In genomic region chr2:60351321-60351720, GRCh38 we compare ENCODE assay signal across 28 cellular contexts.
A peak's percentile ranks its signal among the peaks of the same experiment; 100 is the strongest.
DNase-seq lines count a peak whose midpoint lies in the region; ATAC-seq and TF ChIP-seq lines count a peak whose summit lies in the region.
"Had no signal": no experiment of that assay in that cellular context is flagged by ENCODE, and none has a peak within 500 bp of the region (broad histone marks: within the 10 kb centered on the region; RNA-seq: fewer than 3 reads in every experiment).

No MANE protein-coding gene starts in this region.

- no peaks in the 10 kb centered on the region for H3K27me3 ChIP-seq in OCI-LY1 (ENCODE audit: insufficient read depth, low read length)
- H3K27me3 ChIP-seq: ascending aorta, neural progenitor cell, Peyer's patch had no signal

- TF ChIP-seq CTCF in OCI-LY1 (IDR thresholded peaks at IDR 0.05; ENCODE audit: low read length) = no peak

- ATAC-seq in GM19455 (IDR thresholded peaks at IDR 0.05; ENCODE audit: unreplicated experiment) = peak; percentile 1
- ATAC-seq in memory B cell (ENCODE audit: low read depth) = no peak
- no peak for ATAC-seq in HG02571 (IDR thresholded peaks at IDR 0.05; ENCODE audit: unreplicated experiment)
- ATAC-seq: activated CD8-positive, alpha-beta memory T cell treated with anti-CD3 and anti-CD28 coated beads, Interleukin-2, amount 10 ng/mL, durations not matched to agents 7 days and 5 days; activated T-cell treated with anti-CD3 and anti-CD28 coated beads, Interleukin-2, amount 50 U/mL, for 4 hours; stimulated activated naive CD8-positive, alpha-beta T cell treated with anti-CD3 and anti-CD28 coated beads, Interleukin-15, amount 100 ng/mL, for 72 hours had no signal

- no peaks in the 10 kb centered on the region for H3K27me3 Mint-ChIP-seq in memory B cell

- H2AFZ ChIP-seq in OCI-LY1 (ENCODE audit: low read length) = no peak overlapping the region

- peaks cover 57% of the 10 kb centered on the region for H3K4me1 ChIP-seq in OCI-LY1 (ENCODE audit: insufficient read depth, low read length, severe bottlenecking)
- H3K4me1 ChIP-seq: ascending aorta, left lung had no signal

- no peaks in the 10 kb centered on the region for H3F3A ChIP-seq in OCI-LY1 (ENCODE audit: insufficient read depth, low read length)

- H3K36me3 Mint-ChIP-seq in memory B cell = peaks cover 5% of the 10 kb centered on the region
- H3K36me3 Mint-ChIP-seq: activated CD8-positive, alpha-beta memory T cell treated with anti-CD3 and anti-CD28 coated beads, Interleukin-2, amount 10 ng/mL, durations not matched to agents 7 days and 5 days; neural progenitor cell had no signal

- H3K4me2 ChIP-seq in OCI-LY1 (ENCODE audit: low read length) = peak overlapping the region; percentile 52
- H3K4me2 ChIP-seq: neural progenitor cell had no signal

- peak overlapping the region; percentile 97 for H3K27ac ChIP-seq in OCI-LY1 (ENCODE audit: low read depth, low read length, poor library complexity, severe bottlenecking)
- H3K27ac ChIP-seq: ascending aorta, C4-2B, epithelial cell of prostate, left lung, neural progenitor cell, WERI-Rb-1 had no signal

- no peak overlapping the region for H3K4me3 ChIP-seq in OCI-LY1 (ENCODE audit: low read depth, low read length, poor library complexity, severe bottlenecking)
- H3K4me3 ChIP-seq: ascending aorta, HAP-1, left lung, neural progenitor cell, Peyer's patch, skin epidermis had no signal

- H3K9me3 Mint-ChIP-seq in memory B cell = peaks cover 2% of the 10 kb centered on the region
- H3K9me3 Mint-ChIP-seq: activated T-cell treated with anti-CD3 and anti-CD28 coated beads, Interleukin-2, amount 50 U/mL, for 4 hours; stimulated activated naive CD8-positive, alpha-beta T cell treated with anti-CD3 and anti-CD28 coated beads, Interleukin-15, amount 100 ng/mL, for 72 hours had no signal

- H3K9ac ChIP-seq in OCI-LY1 (ENCODE audit: low read length) = peak overlapping the region; percentile 53; the same call in 1 of the 2 replicates
- H3K9ac ChIP-seq: neural progenitor cell had no signal

- H3K9me3 ChIP-seq in OCI-LY1 (ENCODE audit: low read length) = 0 out of 2 replicates have a peak, but pooled peaks cover 2% of the 10 kb centered on the region
- H3K9me3 ChIP-seq: ascending aorta, HAP-1, left lung, Peyer's patch had no signal

- DNase-seq in memory B cell (ENCODE audit: low spot score in 2 of 2) = no peak
- no peak for DNase-seq in mesenteric fat pad (ENCODE audit: low spot score)
- DNase-seq in NCI-H2171 (lab: John Stamatoyannopoulos, UW) = no peak
- no peak for DNase-seq in SHP77 (lab: John Stamatoyannopoulos, UW)
- DNase-seq: activated CD4-positive, alpha-beta T cell treated with anti-CD3 and anti-CD28 coated beads, Interleukin-2, amount 50 U/mL, for 1 hour; activated CD8-positive, alpha-beta memory T cell treated with anti-CD3 and anti-CD28 coated beads, Interleukin-2, amount 10 ng/mL, durations not matched to agents 7 days and 5 days; activated gamma-delta T cell treated with Interleukin-2 at 50 U/mL for 16 hours; activated T-cell treated with anti-CD3 and anti-CD28 coated beads, Interleukin-2, amount 50 U/mL, for 4 hours; effector CD4-positive, alpha-beta T cell; left lung; NCI-H1436; NCI-H2081; NCI-H226; NCI-H69; SIG-M5; stimulated activated naive CD8-positive, alpha-beta T cell treated with anti-CD3 and anti-CD28 coated beads, Interleukin-15, amount 100 ng/mL, for 72 hours; T1000; WERI-Rb-1 had no signal

- no peaks in the 10 kb centered on the region for H4K20me1 ChIP-seq in OCI-LY1 (ENCODE audit: insufficient read depth, low read length)

- H3K4me1 Mint-ChIP-seq in memory B cell = peaks cover 71% of the 10 kb centered on the region

- no peaks in the 10 kb centered on the region for H3K9me2 ChIP-seq in OCI-LY1 (ENCODE audit: low read depth, low read length)

- no peaks in the 10 kb centered on the region for H3K36me3 ChIP-seq in OCI-LY1 (ENCODE audit: insufficient read depth, low read length)
- H3K36me3 ChIP-seq: ascending aorta, HAP-1, left lung, Peyer's patch, WERI-Rb-1 had no signal

- peak overlapping the region; percentile 99 for H3K27ac Mint-ChIP-seq in memory B cell
- H3K27ac Mint-ChIP-seq: activated CD8-positive, alpha-beta memory T cell treated with anti-CD3 and anti-CD28 coated beads, Interleukin-2, amount 10 ng/mL, durations not matched to agents 7 days and 5 days; neural progenitor cell had no signal

- H3K4me3 Mint-ChIP-seq in memory B cell = peak overlapping the region; percentile 72
- H3K4me3 Mint-ChIP-seq: activated CD8-positive, alpha-beta memory T cell treated with anti-CD3 and anti-CD28 coated beads, Interleukin-2, amount 10 ng/mL, durations not matched to agents 7 days and 5 days; activated T-cell treated with anti-CD3 and anti-CD28 coated beads, Interleukin-2, amount 50 U/mL, for 4 hours; neural progenitor cell; stimulated activated naive CD8-positive, alpha-beta T cell treated with anti-CD3 and anti-CD28 coated beads, Interleukin-15, amount 100 ng/mL, for 72 hours had no signal

- no peaks in the 10 kb centered on the region for H3K79me2 ChIP-seq in OCI-LY1 (ENCODE audit: insufficient read depth, low read length)
